In genomic region chr20:49887251-49887827, GRCh38 we compare ENCODE assay signal across 11 cellular contexts. TPM values are rescaled to one million over a fixed set of nuclear protein-coding genes. Genes with fewer than 3 reads are reported as not detected.
DNase-seq lines count a peak whose midpoint lies in the region; FAIRE-seq and TF ChIP-seq lines count a peak whose summit lies in the region.
"Had no signal": no experiment of that assay in that cellular context is flagged by ENCODE, and none has a peak within 500 bp of the region (broad histone marks: within the 10 kb centered on the region; RNA-seq: fewer than 3 reads in every experiment).

No MANE protein-coding gene starts in this region.

- H3K4me1 Mint-ChIP-seq in activated CD4-positive, alpha-beta memory T cell treated with anti-CD3 and anti-CD28 coated beads for 36 hours (ENCODE audit: low read depth) = peaks cover 11% of the 10 kb centered on the region
- H3K4me1 Mint-ChIP-seq in activated CD4-positive, alpha-beta memory T cell treated with anti-CD3 and anti-CD28 coated beads, Interleukin-2, amount 10 ng/mL, durations not matched to agents 7 days and 5 days = peaks cover 13% of the 10 kb centered on the region

- H2BK12ac ChIP-seq in mesenchymal stem cell (ENCODE audit: low read length in 2 of 2) = peak overlapping the region in 1 of 2 experiments; percentile 31

- no peak overlapping the region for H3K23ac ChIP-seq in mesenchymal stem cell (ENCODE audit: low read length in 2 of 2)

- peaks cover 55 to 73% of the 10 kb centered on the region in 2 experiments for H3K36me3 ChIP-seq in mesenchymal stem cell (ENCODE audit: control insufficient read depth in 1 of 2, insufficient read depth in 2 of 2, low read depth in 1 of 2, low read length in 2 of 2)
- peaks cover 10 to 64% (median 28%) of the 10 kb centered on the region in 3 donors for H3K36me3 ChIP-seq in tibial artery

- H3K4ac ChIP-seq in mesenchymal stem cell (ENCODE audit: low read depth in 1 of 2, low read length in 2 of 2) = no peak overlapping the region

- no peak overlapping the region for H2BK15ac ChIP-seq in mesenchymal stem cell (ENCODE audit: low read depth, poor library complexity, severe bottlenecking)

- no peak overlapping the region for H2AFZ ChIP-seq in mesenchymal stem cell (ENCODE audit: low read depth, low read length)

- H3K27me3 ChIP-seq in mesenchymal stem cell (ENCODE audit: control insufficient read depth in 1 of 2, insufficient read depth in 1 of 2, low read length in 2 of 2) (no peaks in the 10 kb centered on the region), tibial artery (no peaks in the 10 kb centered on the region)
- H3K27me3 ChIP-seq: adrenal gland had no signal

- H3K9me3 ChIP-seq in mesenchymal stem cell (ENCODE audit: control insufficient read depth, low read length) = no peaks in the 10 kb centered on the region
- no peaks in the 10 kb centered on the region for H3K9me3 ChIP-seq in tibial artery
- H3K9me3 ChIP-seq: A549, adrenal gland had no signal

- no peak overlapping the region for H3K4me2 ChIP-seq in mesenchymal stem cell (ENCODE audit: low read length, poor library complexity, severe bottlenecking)
- H3K4me2 ChIP-seq: A549 had no signal

- intact Hi-C loops in activated CD4-positive, alpha-beta memory T cell treated with anti-CD3 and anti-CD28 coated beads for 36 hours (cut with micrococcal nuclease) = no loop called here
- intact Hi-C loops in tibial artery (cut with DNase I; ENCODE audit: low total_unique reads) = loop anchor here (5.0 to 10.0 kb wide), 3 partner anchors 35 to 353 kb away; no protein-coding TSS in a partner anchor

- peak overlapping the region; percentile 48 for H2BK5ac ChIP-seq in mesenchymal stem cell (ENCODE audit: low read depth, low read length, poor library complexity, severe bottlenecking)

- no peak for DNase-seq in activated CD4-positive, alpha-beta memory T cell treated with anti-CD3 and anti-CD28 coated beads for 36 hours
- DNase-seq in activated CD4-positive, alpha-beta memory T cell treated with anti-CD3 and anti-CD28 coated beads, Interleukin-2, amount 10 ng/mL, durations not matched to agents 7 days and 5 days = no peak
- peak; percentile 40 for DNase-seq in dermis blood vessel endothelial cell
- no peak for DNase-seq in mesenchymal stem cell
- DNase-seq in tibial artery = peak in 1 of 2 donors; percentile 75
- DNase-seq in dedifferentiated amniotic fluid mesenchymal stem cell (ENCODE audit: extremely low spot score) = no peak
- no peak for DNase-seq in Ammon's horn (ENCODE audit: low spot score)
- no peak for DNase-seq in urothelium cell line (ENCODE audit: low spot score)
- DNase-seq: T-helper 9 cell had no signal

- POLR2A ChIA-PET in activated CD4-positive, alpha-beta memory T cell treated with anti-CD3 and anti-CD28 coated beads for 36 hours (lab: Charles Lee) = interaction anchor here (0.9 kb wide), 1 partner anchor 29 kb away, joined by 3 read pairs; no protein-coding TSS in a partner anchor
- POLR2A ChIA-PET in activated CD4-positive, alpha-beta memory T cell treated with anti-CD3 and anti-CD28 coated beads, Interleukin-2, amount 10 ng/mL, durations not matched to agents 7 days and 5 days (lab: Charles Lee) = interaction anchor here (1.2 kb wide), 1 partner anchor 277 kb away, joined by 4 read pairs; no protein-coding TSS in a partner anchor

- H4K8ac ChIP-seq in mesenchymal stem cell (ENCODE audit: low read length) = no peak overlapping the region

- H3K79me1 ChIP-seq in mesenchymal stem cell (replicated peaks; ENCODE audit: low read length, poor library complexity, severe bottlenecking) = peaks cover 11% of the 10 kb centered on the region

- no peaks in the 10 kb centered on the region for H3K27me3 Mint-ChIP-seq in activated CD4-positive, alpha-beta memory T cell treated with anti-CD3 and anti-CD28 coated beads for 36 hours
- H3K27me3 Mint-ChIP-seq in activated CD4-positive, alpha-beta memory T cell treated with anti-CD3 and anti-CD28 coated beads, Interleukin-2, amount 10 ng/mL, durations not matched to agents 7 days and 5 days = no peaks in the 10 kb centered on the region

- H3K4me3 ChIP-seq in mesenchymal stem cell (ENCODE audit: insufficient read depth in 1 of 2, low read depth in 1 of 2, low read length in 2 of 2) (no peak overlapping the region), tibial artery (no peak overlapping the region)
- H3K4me3 ChIP-seq: A549, adrenal gland had no signal

- H3K36me3 Mint-ChIP-seq in activated CD4-positive, alpha-beta memory T cell treated with anti-CD3 and anti-CD28 coated beads for 36 hours = peaks cover 22% of the 10 kb centered on the region
- H3K36me3 Mint-ChIP-seq in activated CD4-positive, alpha-beta memory T cell treated with anti-CD3 and anti-CD28 coated beads, Interleukin-2, amount 10 ng/mL, durations not matched to agents 7 days and 5 days (ENCODE audit: low read depth) = peaks cover 49% of the 10 kb centered on the region

- no peaks in the 10 kb centered on the region for H3K9me3 Mint-ChIP-seq in activated CD4-positive, alpha-beta memory T cell treated with anti-CD3 and anti-CD28 coated beads for 36 hours
- H3K9me3 Mint-ChIP-seq in activated CD4-positive, alpha-beta memory T cell treated with anti-CD3 and anti-CD28 coated beads, Interleukin-2, amount 10 ng/mL, durations not matched to agents 7 days and 5 days = no peaks in the 10 kb centered on the region

- H3K4me1 ChIP-seq in mesenchymal stem cell (ENCODE audit: control insufficient read depth, insufficient read depth, low read depth, low read length) (peaks cover 64% of the 10 kb centered on the region), tibial artery (peaks cover 0 to 32% (median 31%) of the 10 kb centered on the region in 4 donors)

- no peak overlapping the region for H3K18ac ChIP-seq in mesenchymal stem cell (ENCODE audit: low read depth in 1 of 2, low read length in 2 of 2)

- no peak for FAIRE-seq in urothelium cell line (lab: Jason Lieb, UNC)
- FAIRE-seq: A549 had no signal

- peak overlapping the region; percentile 88 for H2AK5ac ChIP-seq in mesenchymal stem cell (ENCODE audit: low read length, severe bottlenecking)

- peak overlapping the region; percentile 48 for H4K91ac ChIP-seq in mesenchymal stem cell (ENCODE audit: low read length)

- H3K27ac ChIP-seq in mesenchymal stem cell (ENCODE audit: low read length, poor library complexity, severe bottlenecking) = peak overlapping the region; percentile 87
- H3K27ac ChIP-seq in tibial artery = peak overlapping the region; percentile 77 to 87

- CTCF ChIA-PET in activated CD4-positive, alpha-beta memory T cell treated with anti-CD3 and anti-CD28 coated beads for 36 hours (lab: Charles Lee) = interaction anchor here (0.7 to 8.4 kb wide), 16 partner anchors 10 to 345 kb away, joined by 3 to 77 read pairs (median 4); no protein-coding TSS in a partner anchor
- CTCF ChIA-PET in activated CD4-positive, alpha-beta memory T cell treated with anti-CD3 and anti-CD28 coated beads, Interleukin-2, amount 10 ng/mL, durations not matched to agents 7 days and 5 days (lab: Charles Lee) = interaction anchor here (0.7 to 3.8 kb wide), 8 partner anchors 10 to 321 kb away, joined by 3 to 16 read pairs (median 4); partner anchors contain the start of gene SPATA2

- WGBS in mesenchymal stem cell = 77% methylated on average over 13 of the region's 13 CpGs

- H3K14ac ChIP-seq in mesenchymal stem cell (ENCODE audit: low read length in 2 of 2) = no peak overlapping the region

- TF ChIP-seq CTCF in tibial artery (IDR thresholded peaks at IDR 0.05) = no peak

- H3K4me3 Mint-ChIP-seq in activated CD4-positive, alpha-beta memory T cell treated with anti-CD3 and anti-CD28 coated beads for 36 hours = no peak overlapping the region
- no peak overlapping the region for H3K4me3 Mint-ChIP-seq in activated CD4-positive, alpha-beta memory T cell treated with anti-CD3 and anti-CD28 coated beads, Interleukin-2, amount 10 ng/mL, durations not matched to agents 7 days and 5 days

- H3K27ac Mint-ChIP-seq in activated CD4-positive, alpha-beta memory T cell treated with anti-CD3 and anti-CD28 coated beads for 36 hours = peak overlapping the region; percentile 24
- H3K27ac Mint-ChIP-seq in activated CD4-positive, alpha-beta memory T cell treated with anti-CD3 and anti-CD28 coated beads, Interleukin-2, amount 10 ng/mL, durations not matched to agents 7 days and 5 days = no peak overlapping the region

- H2BK120ac ChIP-seq in mesenchymal stem cell (ENCODE audit: low read depth, low read length) = no peak overlapping the region

- peak overlapping the region; percentile 15 for H3K9ac ChIP-seq in mesenchymal stem cell (ENCODE audit: low read length)

RNA-seq across cellular contexts. Expression of gene SPATA2, which starts 28.0 kb away (rescaled TPM):
- total RNA-seq in activated CD4-positive, alpha-beta memory T cell treated with anti-CD3 and anti-CD28 coated beads for 36 hours = 1 to 10 TPM; 7.9 to 8.6 TPM
- 1 to 10 TPM; 8.4 to 9.0 TPM for total RNA-seq in activated CD4-positive, alpha-beta memory T cell treated with anti-CD3 and anti-CD28 coated beads, Interleukin-2, amount 10 ng/mL, durations not matched to agents 7 days and 5 days
- 1.2 and 2.4 TPM in 2 replicates for total RNA-seq in dermis blood vessel endothelial cell
- 5.6 TPM for polyA plus RNA-seq in mesenchymal stem cell (2013, experiment 1 of 2)
- 5.7 TPM for polyA plus RNA-seq in mesenchymal stem cell (2013, experiment 2 of 2)

RNA-seq across cellular contexts. Expression of gene RNF114, which starts 48.9 kb away (rescaled TPM):
- 10 to 100 TPM; 72.1 to 72.4 TPM for total RNA-seq in activated CD4-positive, alpha-beta memory T cell treated with anti-CD3 and anti-CD28 coated beads for 36 hours
- total RNA-seq in activated CD4-positive, alpha-beta memory T cell treated with anti-CD3 and anti-CD28 coated beads, Interleukin-2, amount 10 ng/mL, durations not matched to agents 7 days and 5 days = 10 to 100 TPM; 66.4 to 76.4 TPM
- 69.4 and 169 TPM in 2 replicates for total RNA-seq in dermis blood vessel endothelial cell
- polyA plus RNA-seq in mesenchymal stem cell (2013, experiment 1 of 2) = 37.3 TPM
- polyA plus RNA-seq in mesenchymal stem cell (2013, experiment 2 of 2) = 35.5 TPM
